ENCODE assay signal across 17 cellular contexts in the genomic region with DNA sequence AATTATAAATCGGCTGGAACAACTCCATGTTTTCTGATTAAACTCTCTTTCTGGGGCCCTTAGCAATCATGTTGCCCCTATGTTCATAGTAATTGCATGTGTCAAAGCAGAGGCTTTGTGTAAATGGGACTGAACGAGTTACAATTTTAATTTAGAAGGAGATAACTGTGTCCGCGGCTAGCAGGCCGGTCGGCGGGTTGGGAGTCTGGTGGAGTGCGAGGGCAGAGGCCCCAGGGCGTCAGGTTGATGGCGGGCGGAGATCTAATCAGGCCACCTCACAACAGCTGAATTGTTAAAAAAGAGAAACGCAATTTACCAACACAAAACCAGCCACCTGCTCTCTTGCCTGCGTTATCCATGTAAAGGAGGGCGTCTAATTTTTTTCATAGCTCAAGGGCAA.
A peak's percentile ranks its signal among the peaks of the same experiment; 100 is the strongest.
DNase-seq lines count a peak whose midpoint lies in the region; ATAC-seq, FAIRE-seq and TF ChIP-seq lines count a peak whose summit lies in the region.
"Had no signal": no experiment of that assay in that cellular context is flagged by ENCODE, and none has a peak within 500 bp of the region (broad histone marks: within the 10 kb centered on the region; RNA-seq: fewer than 3 reads in every experiment).

No MANE protein-coding gene starts in this region.

- no peaks in the 10 kb centered on the region for H3K9me2 ChIP-seq in SK-N-SH

- H3F3A ChIP-seq in SK-N-SH (replicated peaks; ENCODE audit: insufficient read depth) = no peaks in the 10 kb centered on the region

- CTCF ChIA-PET in SK-N-SH (lab: Yijun Ruan, JAX) = interaction anchor here (1.6 to 5.8 kb wide), 2 partner anchors 14 to 16 kb away, joined by 4 to 29 read pairs; no protein-coding TSS in a partner anchor

- FAIRE-seq in small intestine (lab: Jason Lieb, UNC) = no peak
- FAIRE-seq: H1 had no signal

- WGBS in SK-N-SH (ENCODE audit: low lambda C conversion rate) = 13% methylated on average over 14 of the region's 14 CpGs
- whole genome bisulfite sequencing in lung, 2 donors = 72 to 84% methylated on average over 14 of the region's 14 CpGs
- WGBS in small intestine, 3 donors = 21 to 65% (median 42%) methylated on average over 14 of the region's 14 CpGs

- H3K4me1 ChIP-seq in SK-N-SH (ENCODE audit: control insufficient read depth in 1 of 2, insufficient read depth in 2 of 2, low read depth in 1 of 2, low read length in 1 of 2) (no peaks in the 10 kb centered on the region; a peak in 1 of 4 replicates), lung (ENCODE audit: control insufficient read depth in 2 of 2, insufficient read depth in 2 of 2, low read length in 2 of 2) (no peaks in the 10 kb centered on the region), small intestine (ENCODE audit: control insufficient read depth in 2 of 2, insufficient read depth in 1 of 2, low read depth in 1 of 2, low read length in 1 of 2) (no peaks in the 10 kb centered on the region)

- TF ChIP-seq RAD21 in SK-N-SH (IDR thresholded peaks at IDR 0.05; ENCODE audit: low read length) = no peak

- H3K4me2 ChIP-seq in SK-N-SH = no peak overlapping the region

- no peak overlapping the region for H3K27ac ChIP-seq in SK-N-SH (ENCODE audit: low read depth in 2 of 2, low read length in 1 of 2)
- H3K27ac ChIP-seq in lung (ENCODE audit: low read depth in 1 of 2, low read length in 1 of 2) = no peak overlapping the region
- no peak overlapping the region for H3K27ac ChIP-seq in small intestine (ENCODE audit: low read depth in 1 of 2, low read length in 1 of 2)

- H3K79me2 ChIP-seq in SK-N-SH (ENCODE audit: insufficient read depth) = no peaks in the 10 kb centered on the region

- no peak overlapping the region for H2AFZ ChIP-seq in SK-N-SH (ENCODE audit: low read depth)

- POLR2A ChIA-PET in SK-N-SH (lab: Yijun Ruan, JAX) = no interaction called here

- no peak overlapping the region for H3K9ac ChIP-seq in SK-N-SH

- peaks cover 84% of the 10 kb centered on the region for H3K27me3 ChIP-seq in SK-N-SH (ENCODE audit: insufficient read depth)
- H3K27me3 ChIP-seq in lung (ENCODE audit: control insufficient read depth, insufficient read depth) = no peaks in the 10 kb centered on the region
- H3K27me3 ChIP-seq in small intestine (ENCODE audit: control insufficient read depth in 2 of 2, insufficient read depth in 2 of 2, low read length in 2 of 2) = peaks cover 0 to 5% of the 10 kb centered on the region in 2 donors

- no peak for ATAC-seq in SK-N-SH treated with all-trans-retinoic acid at 6 μM for 48 hours
- ATAC-seq in lung (ENCODE audit: insufficient read depth, low FRiP score) = no peak
- ATAC-seq in GM21737 (IDR thresholded peaks at IDR 0.05; ENCODE audit: unreplicated experiment) = no peak

- H3K4me3 ChIP-seq in SK-N-SH (ENCODE audit: low read depth in 2 of 2, low read length in 1 of 2) (no peak overlapping the region), lung (no peak overlapping the region), small intestine (ENCODE audit: low read depth in 1 of 2, low read length in 2 of 2) (no peak overlapping the region)

- H3K36me3 ChIP-seq in SK-N-SH (replicated peaks in 1 of 2; ENCODE audit: control insufficient read depth in 1 of 2, insufficient read depth in 2 of 2, low read length in 1 of 2) = no peaks in the 10 kb centered on the region
- no peaks in the 10 kb centered on the region for H3K36me3 ChIP-seq in lung (ENCODE audit: control insufficient read depth in 2 of 2, insufficient read depth in 2 of 2, low read length in 2 of 2)
- no peaks in the 10 kb centered on the region for H3K36me3 ChIP-seq in small intestine (ENCODE audit: control insufficient read depth in 2 of 2, insufficient read depth in 2 of 2, low read length in 2 of 2)

- H3K9me3 ChIP-seq in SK-N-SH (no peaks in the 10 kb centered on the region), lung (ENCODE audit: control insufficient read depth in 2 of 2, insufficient read depth in 1 of 2, low read length in 1 of 2) (peaks cover 0 to 5% of the 10 kb centered on the region in 2 donors), small intestine (ENCODE audit: control insufficient read depth, low read depth) (no peaks in the 10 kb centered on the region)

- no peak for TF ChIP-seq EP300 in SK-N-SH (IDR thresholded peaks at IDR 0.05; ENCODE audit: borderline replicate concordance in 1 of 2, low read depth in 1 of 2, low read length in 1 of 2)

- no peaks in the 10 kb centered on the region for H4K20me1 ChIP-seq in SK-N-SH (ENCODE audit: insufficient read depth)

- DNase-seq in SK-N-SH (peak; percentile 56), ELF-1 (ENCODE audit: low read depth, low spot score) (peak; percentile 61), NCI-H748 (lab: John Stamatoyannopoulos, UW; ENCODE audit: unreplicated experiment) (peak; percentile 92), lung (ENCODE audit: low spot score) (peak; percentile 22), small intestine (no peak)
- no peak for DNase-seq in activated CD4-positive, alpha-beta T cell treated with anti-CD3 and anti-CD28 coated beads, Interleukin-2, amount 50 U/mL, for 4 hours
- DNase-seq: Calu3; CD4-positive, alpha-beta T cell; DMS79 treated with DMSO at 0.1 percent for 48 hours; GDM1; KG1; NCI-H1092; NCI-H446 treated with DMSO at 0.1 percent for 48 hours; SW 1271 had no signal

- TF ChIP-seq CTCF in SK-N-SH (IDR thresholded peaks at IDR 0.05) = no peak
- no peak for TF ChIP-seq CTCF in lung (IDR thresholded peaks at IDR 0.05; ENCODE audit: control extremely low read depth, extremely low read depth)

TF ChIP-seq in SK-N-SH, 30 proteins besides CTCF, POLR2A, EP300 and RAD21:
- peak; percentile 17; the same call in 1 of the 2 replicates for TF ChIP-seq GATA2 (CRISPR knock-in tag; IDR thresholded peaks at IDR 0.05)
- TF ChIP-seq, protein P1, sequence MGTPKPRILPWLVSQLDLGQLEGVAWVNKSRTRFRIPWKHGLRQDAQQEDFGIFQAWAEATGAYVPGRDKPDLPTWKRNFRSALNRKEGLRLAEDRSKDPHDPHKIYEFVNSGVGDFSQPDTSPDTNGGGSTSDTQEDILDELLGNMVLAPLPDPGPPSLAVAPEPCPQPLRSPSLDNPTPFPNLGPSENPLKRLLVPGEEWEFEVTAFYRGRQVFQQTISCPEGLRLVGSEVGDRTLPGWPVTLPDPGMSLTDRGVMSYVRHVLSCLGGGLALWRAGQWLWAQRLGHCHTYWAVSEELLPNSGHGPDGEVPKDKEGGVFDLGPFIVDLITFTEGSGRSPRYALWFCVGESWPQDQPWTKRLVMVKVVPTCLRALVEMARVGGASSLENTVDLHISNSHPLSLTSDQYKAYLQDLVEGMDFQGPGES (IDR thresholded peaks at IDR 0.05; ENCODE audit: low read depth, low read length) = no peak

TF ChIP-seq in SK-N-SH treated with all-trans-retinoic acid at 6 μM for 48 hours, 23 proteins besides CTCF, POLR2A, EP300 and RAD21:
- TF ChIP-seq ZFP3 (CRISPR knock-in tag; IDR thresholded peaks at IDR 0.05) (no peak), BACH2 (CRISPR knock-in tag; IDR thresholded peaks at IDR 0.05; ENCODE audit: borderline replicate concordance) (no peak), CSDC2 (CRISPR knock-in tag; IDR thresholded peaks at IDR 0.05) (no peak), OSR1 (CRISPR knock-in tag; IDR thresholded peaks at IDR 0.05) (no peak), RARB (CRISPR knock-in tag; IDR thresholded peaks at IDR 0.05) (no peak), ZFP30 (CRISPR knock-in tag; IDR thresholded peaks at IDR 0.05) (no peak), TCF4 (CRISPR knock-in tag; IDR thresholded peaks at IDR 0.05; ENCODE audit: borderline replicate concordance) (no peak), SNAI2 (CRISPR knock-in tag; IDR thresholded peaks at IDR 0.05) (no peak)
- TF ChIP-seq, protein P2, sequence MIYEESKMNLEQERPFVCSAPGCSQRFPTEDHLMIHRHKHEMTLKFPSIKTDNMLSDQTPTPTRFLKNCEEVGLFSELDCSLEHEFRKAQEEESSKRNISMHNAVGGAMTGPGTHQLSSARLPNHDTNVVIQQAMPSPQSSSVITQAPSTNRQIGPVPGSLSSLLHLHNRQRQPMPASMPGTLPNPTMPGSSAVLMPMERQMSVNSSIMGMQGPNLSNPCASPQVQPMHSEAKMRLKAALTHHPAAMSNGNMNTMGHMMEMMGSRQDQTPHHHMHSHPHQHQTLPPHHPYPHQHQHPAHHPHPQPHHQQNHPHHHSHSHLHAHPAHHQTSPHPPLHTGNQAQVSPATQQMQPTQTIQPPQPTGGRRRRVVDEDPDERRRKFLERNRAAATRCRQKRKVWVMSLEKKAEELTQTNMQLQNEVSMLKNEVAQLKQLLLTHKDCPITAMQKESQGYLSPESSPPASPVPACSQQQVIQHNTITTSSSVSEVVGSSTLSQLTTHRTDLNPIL (CRISPR knock-in tag; IDR thresholded peaks at IDR 0.05; ENCODE audit: low read depth) = no peak
- TF ChIP-seq, protein P3, sequence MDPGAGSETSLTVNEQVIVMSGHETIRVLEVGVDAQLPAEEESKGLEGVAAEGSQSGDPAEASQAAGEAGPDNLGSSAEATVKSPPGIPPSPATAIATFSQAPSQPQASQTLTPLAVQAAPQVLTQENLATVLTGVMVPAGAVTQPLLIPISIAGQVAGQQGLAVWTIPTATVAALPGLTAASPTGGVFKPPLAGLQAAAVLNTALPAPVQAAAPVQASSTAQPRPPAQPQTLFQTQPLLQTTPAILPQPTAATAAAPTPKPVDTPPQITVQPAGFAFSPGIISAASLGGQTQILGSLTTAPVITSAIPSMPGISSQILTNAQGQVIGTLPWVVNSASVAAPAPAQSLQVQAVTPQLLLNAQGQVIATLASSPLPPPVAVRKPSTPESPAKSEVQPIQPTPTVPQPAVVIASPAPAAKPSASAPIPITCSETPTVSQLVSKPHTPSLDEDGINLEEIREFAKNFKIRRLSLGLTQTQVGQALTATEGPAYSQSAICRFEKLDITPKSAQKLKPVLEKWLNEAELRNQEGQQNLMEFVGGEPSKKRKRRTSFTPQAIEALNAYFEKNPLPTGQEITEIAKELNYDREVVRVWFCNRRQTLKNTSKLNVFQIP (CRISPR knock-in tag; IDR thresholded peaks at IDR 0.05; ENCODE audit: borderline replicate concordance, low read depth) = no peak

Comparison
In these comparisons a context has a peak if more than half of its experiments do, and no peak if none do; other contexts are left out.
1. DNase-seq: peak in SK-N-SH (single experiment), ELF-1 (single experiment), NCI-H748 (single experiment) and lung (single experiment); none in small intestine (single experiment) and activated CD4-positive, alpha-beta T cell treated with anti-CD3 and anti-CD28 coated beads, Interleukin-2, amount 50 U/mL, for 4 hours (0 of 2).